In the genomic region with DNA sequence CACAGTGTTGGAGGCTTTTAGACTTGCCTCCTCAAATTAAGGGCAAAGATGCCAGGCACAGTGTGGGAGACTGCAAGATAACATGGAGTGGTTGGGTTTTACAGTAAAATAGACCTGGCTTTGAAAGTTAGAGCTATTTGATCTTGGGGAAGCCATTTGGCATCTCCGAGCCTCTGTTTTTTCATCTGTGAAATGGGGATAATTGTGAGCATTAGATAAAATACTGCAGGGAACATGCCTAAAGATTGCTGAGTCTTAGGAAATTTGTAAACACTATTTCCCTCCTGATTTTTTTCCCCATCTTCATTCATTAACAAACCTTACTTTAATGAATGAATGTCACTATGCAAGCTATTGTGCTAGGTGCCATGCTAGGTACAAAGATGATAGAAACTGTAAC, we compare ENCODE assay signal across 9 cellular contexts.
"Had no signal": no experiment of that assay in that cellular context is flagged by ENCODE, and none has a peak within 500 bp of the region (broad histone marks: within the 10 kb centered on the region; RNA-seq: fewer than 3 reads in every experiment).

No MANE protein-coding gene starts in this region.

- H3K9ac ChIP-seq: GM23248, KMS-11 had no signal

- H3K4me3 ChIP-seq: GM23248 had no signal

- H2AFZ ChIP-seq: GM23248 had no signal

- H3K27ac ChIP-seq: GM23248, KMS-11 had no signal

- FAIRE-seq: H54, HTR-8/SVneo had no signal

- H3K4me2 ChIP-seq: KMS-11 had no signal

- DNase-seq: GM23248, GOT3, H9, HCEC 1CT, Karpas-422, KBM-7 had no signal
